ENCODE assay signal across 1 cellular context in the genomic region with DNA sequence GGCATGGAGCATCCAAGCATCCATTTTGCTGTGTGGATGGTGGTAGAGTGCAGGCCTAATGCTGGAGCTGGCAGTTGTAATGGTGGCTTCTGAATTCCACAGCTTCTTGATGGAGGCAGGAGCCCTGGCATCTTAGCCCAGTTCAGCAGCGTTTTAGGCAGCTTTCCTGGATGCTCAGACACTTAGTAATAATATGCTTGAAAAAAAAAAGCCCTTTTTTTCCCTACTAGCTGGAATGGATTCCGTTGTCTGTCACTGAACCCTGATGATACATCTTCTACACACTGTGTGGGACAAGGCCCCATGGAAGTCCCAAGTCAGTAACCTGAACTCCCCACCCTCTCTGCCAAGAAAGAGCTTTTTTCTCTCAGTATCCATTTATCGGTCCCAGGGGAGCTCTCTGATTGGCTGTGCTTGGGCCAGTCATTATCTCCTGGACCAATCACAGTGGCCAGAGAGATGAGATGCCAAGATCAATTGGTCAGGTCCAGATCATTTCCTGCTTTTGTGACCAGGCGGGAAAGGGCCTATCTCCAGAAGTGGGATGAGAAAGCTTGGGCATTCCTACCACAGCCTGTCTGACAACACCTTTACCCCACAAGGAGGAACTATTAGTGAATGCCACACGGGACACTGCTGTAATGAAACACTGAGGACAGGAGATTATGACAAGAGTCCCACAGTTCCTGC.
TF ChIP-seq lines count a peak whose summit lies in the region.

No MANE protein-coding gene starts in this region.

TF ChIP-seq in WTC11, 78 proteins besides CTCF, POLR2A, EP300 and RAD21:
- TF ChIP-seq, protein P1, sequence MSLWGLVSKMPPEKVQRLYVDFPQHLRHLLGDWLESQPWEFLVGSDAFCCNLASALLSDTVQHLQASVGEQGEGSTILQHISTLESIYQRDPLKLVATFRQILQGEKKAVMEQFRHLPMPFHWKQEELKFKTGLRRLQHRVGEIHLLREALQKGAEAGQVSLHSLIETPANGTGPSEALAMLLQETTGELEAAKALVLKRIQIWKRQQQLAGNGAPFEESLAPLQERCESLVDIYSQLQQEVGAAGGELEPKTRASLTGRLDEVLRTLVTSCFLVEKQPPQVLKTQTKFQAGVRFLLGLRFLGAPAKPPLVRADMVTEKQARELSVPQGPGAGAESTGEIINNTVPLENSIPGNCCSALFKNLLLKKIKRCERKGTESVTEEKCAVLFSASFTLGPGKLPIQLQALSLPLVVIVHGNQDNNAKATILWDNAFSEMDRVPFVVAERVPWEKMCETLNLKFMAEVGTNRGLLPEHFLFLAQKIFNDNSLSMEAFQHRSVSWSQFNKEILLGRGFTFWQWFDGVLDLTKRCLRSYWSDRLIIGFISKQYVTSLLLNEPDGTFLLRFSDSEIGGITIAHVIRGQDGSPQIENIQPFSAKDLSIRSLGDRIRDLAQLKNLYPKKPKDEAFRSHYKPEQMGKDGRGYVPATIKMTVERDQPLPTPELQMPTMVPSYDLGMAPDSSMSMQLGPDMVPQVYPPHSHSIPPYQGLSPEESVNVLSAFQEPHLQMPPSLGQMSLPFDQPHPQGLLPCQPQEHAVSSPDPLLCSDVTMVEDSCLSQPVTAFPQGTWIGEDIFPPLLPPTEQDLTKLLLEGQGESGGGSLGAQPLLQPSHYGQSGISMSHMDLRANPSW (CRISPR knock-in tag; conservative IDR thresholded peaks at IDR 0.05; ENCODE audit: low read depth): no peak
- no peak for TF ChIP-seq ELF4 (CRISPR knock-in tag; IDR thresholded peaks at IDR 0.05; ENCODE audit: low read depth)
- TF ChIP-seq NFYB (CRISPR knock-in tag; conservative IDR thresholded peaks at IDR 0.05; ENCODE audit: low read depth): 0 out of 2 replicates have a peak, but pooled peaks have one; percentile 16
- no peak for TF ChIP-seq SP1 (CRISPR knock-in tag; conservative IDR thresholded peaks at IDR 0.05)
- TF ChIP-seq, protein P2, sequence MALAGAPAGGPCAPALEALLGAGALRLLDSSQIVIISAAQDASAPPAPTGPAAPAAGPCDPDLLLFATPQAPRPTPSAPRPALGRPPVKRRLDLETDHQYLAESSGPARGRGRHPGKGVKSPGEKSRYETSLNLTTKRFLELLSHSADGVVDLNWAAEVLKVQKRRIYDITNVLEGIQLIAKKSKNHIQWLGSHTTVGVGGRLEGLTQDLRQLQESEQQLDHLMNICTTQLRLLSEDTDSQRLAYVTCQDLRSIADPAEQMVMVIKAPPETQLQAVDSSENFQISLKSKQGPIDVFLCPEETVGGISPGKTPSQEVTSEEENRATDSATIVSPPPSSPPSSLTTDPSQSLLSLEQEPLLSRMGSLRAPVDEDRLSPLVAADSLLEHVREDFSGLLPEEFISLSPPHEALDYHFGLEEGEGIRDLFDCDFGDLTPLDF (CRISPR knock-in tag; IDR thresholded peaks at IDR 0.05): no peak
- TF ChIP-seq, protein P3, sequence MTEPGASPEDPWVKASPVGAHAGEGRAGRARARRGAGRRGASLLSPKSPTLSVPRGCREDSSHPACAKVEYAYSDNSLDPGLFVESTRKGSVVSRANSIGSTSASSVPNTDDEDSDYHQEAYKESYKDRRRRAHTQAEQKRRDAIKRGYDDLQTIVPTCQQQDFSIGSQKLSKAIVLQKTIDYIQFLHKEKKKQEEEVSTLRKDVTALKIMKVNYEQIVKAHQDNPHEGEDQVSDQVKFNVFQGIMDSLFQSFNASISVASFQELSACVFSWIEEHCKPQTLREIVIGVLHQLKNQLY (CRISPR knock-in tag; IDR thresholded peaks at IDR 0.05): no peak
